Comparison of ENCODE assay signal across 8 cellular contexts in the genomic region with DNA sequence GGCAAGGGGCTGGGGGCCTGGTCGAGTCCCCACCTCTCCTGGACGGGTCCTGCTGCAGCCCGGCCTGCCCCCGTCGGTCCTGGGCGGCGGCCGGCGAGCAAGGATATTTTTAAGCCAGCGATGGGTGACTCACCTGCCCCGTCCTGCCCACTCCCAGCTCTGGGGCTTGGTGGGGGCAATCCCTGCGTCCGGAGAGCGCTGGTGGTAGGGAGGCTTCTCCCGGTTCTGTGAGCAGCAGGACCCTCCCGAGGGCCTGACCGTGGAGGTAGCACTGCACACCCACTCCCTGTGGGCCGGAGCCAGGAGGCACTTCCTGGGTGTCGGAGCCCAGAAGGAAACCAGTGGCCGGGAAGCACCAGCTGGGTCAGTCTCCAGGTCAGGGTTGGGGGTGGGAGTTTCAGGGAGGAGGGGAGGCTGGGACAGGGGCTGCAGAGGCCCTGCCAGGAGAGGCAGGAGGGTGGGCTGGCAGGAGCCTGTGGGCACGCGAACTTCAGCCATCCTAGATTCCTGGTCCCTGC. TPM values are rescaled to one million over a fixed set of nuclear protein-coding genes. Genes with fewer than 3 reads are reported as not detected.
A peak's percentile ranks its signal among the peaks of the same experiment; 100 is the strongest.
DNase-seq lines count a peak whose midpoint lies in the region; ATAC-seq and TF ChIP-seq lines count a peak whose summit lies in the region.

No MANE protein-coding gene starts in this region.

- peak; percentile 48 for DNase-seq in HCEC 1CT
- DNase-seq in body of pancreas, result peak; percentile 48 to 69 (median 56)
- peak; percentile 43 to 50 for DNase-seq in left colon
- DNase-seq in suprapubic skin (ENCODE audit: low spot score in 2 of 2), result peak in 1 of 2 donors; percentile 78
- no peak for DNase-seq in NK-92 treated with Interleukin-12 subunit alpha and Interleukin-12 subunit beta, amount 100 ng/mL, for 24 hours (lab: John Stamatoyannopoulos, UW)
- no peak for DNase-seq in stimulated activated CD4-positive, alpha-beta T cell treated with anti-CD3 and anti-CD28 coated beads, Interleukin-4, amount 100 ng/mL, for 24 hours

- H3K4me1 ChIP-seq in body of pancreas (peaks cover 84% of the 10 kb centered on the region), suprapubic skin (peaks cover 87% of the 10 kb centered on the region)

- TF ChIP-seq POLR2A in body of pancreas (IDR thresholded peaks at IDR 0.05) (peak in 2 of 3 donors; percentile 51 to 56), suprapubic skin (IDR thresholded peaks at IDR 0.05) (no peak)

- no peak for TF ChIP-seq EP300 in suprapubic skin (IDR thresholded peaks at IDR 0.05)

- TF ChIP-seq CTCF in body of pancreas (IDR thresholded peaks at IDR 0.05) (peak in 1 of 7 experiments; percentile 16), suprapubic skin (IDR thresholded peaks at IDR 0.05) (peak in 1 of 2 donors; percentile 11)

- H3K4me3 ChIP-seq in body of pancreas (peak overlapping the region; percentile 27 to 44), suprapubic skin (peak overlapping the region; percentile 58)

- H3K9me3 ChIP-seq in body of pancreas, result no peaks in the 10 kb centered on the region
- no peaks in the 10 kb centered on the region for H3K9me3 ChIP-seq in suprapubic skin

- intact Hi-C loops in body of pancreas (cut with DNase I) (no loop called here), left colon (cut with DNase I, micrococcal nuclease) (no loop called here)

- WGBS in body of pancreas, 2 donors, result 5 to 10% methylated on average over 9 to 22 of the region's 22 CpGs
- 4% methylated on average over 17 of the region's 22 CpGs for WGBS in suprapubic skin

- no peaks in the 10 kb centered on the region for H3K27me3 ChIP-seq in body of pancreas
- no peaks in the 10 kb centered on the region for H3K27me3 ChIP-seq in suprapubic skin

- H3K27ac ChIP-seq in body of pancreas, result peak overlapping the region; percentile 74 to 94 (median 88)
- H3K27ac ChIP-seq in suprapubic skin, result peak overlapping the region; percentile 87

- peak; percentile 16 for ATAC-seq in body of pancreas
- peak; percentile 4 for ATAC-seq in left colon
- ATAC-seq in HG03521 (IDR thresholded peaks at IDR 0.05; ENCODE audit: unreplicated experiment), result no peak
- ATAC-seq in HG02981 (IDR thresholded peaks at IDR 0.05; ENCODE audit: unreplicated experiment), result no peak

- H3K36me3 ChIP-seq in body of pancreas (replicated peaks in 1 of 2; ENCODE audit: insufficient read depth in 1 of 2, low read depth in 2 of 2) (no peaks in the 10 kb centered on the region), suprapubic skin (no peaks in the 10 kb centered on the region)

RNA-seq across cellular contexts. Expression of gene EPS8L2, which starts 0.5 kb away (rescaled TPM):
- total RNA-seq in body of pancreas (100 to 1,000 TPM; 126 to 153 TPM), left colon (100 to 1,000 TPM; 248 to 294 TPM), suprapubic skin (100 to 1,000 TPM; 107 to 193 (median 140) TPM)

RNA-seq across cellular contexts. Expression of gene TMEM80, which starts 10.9 kb away (rescaled TPM):
- total RNA-seq in body of pancreas (10 to 100 TPM; 21.8 to 36.3 TPM), left colon (10 to 100 TPM; 26.9 to 31.3 TPM), suprapubic skin (10 to 100 TPM; 31.5 to 53.6 (median 39.1) TPM)

RNA-seq across cellular contexts. Expression of gene DEAF1, which starts 11.5 kb away (rescaled TPM):
- 10 to 100 TPM; 15.8 to 28.0 TPM for total RNA-seq in body of pancreas
- total RNA-seq in left colon, result 10 to 100 TPM; 24.1 to 27.1 TPM
- total RNA-seq in suprapubic skin, result 10 to 100 TPM; 37.0 to 60.6 (median 43.7) TPM

RNA-seq across cellular contexts. Expression of gene TALDO1, which starts 40.8 kb away (rescaled TPM):
- total RNA-seq in body of pancreas (100 to 1,000 TPM in 1 of 2 donors, 10 to 100 TPM in 1; 78.9 to 119 TPM), left colon (100 to 1,000 TPM; 159 to 186 TPM), suprapubic skin (100 to 1,000 TPM; 107 to 197 (median 179) TPM)

Comparison
In these comparisons a context has a peak if more than half of its experiments do, and no peak if none do; other contexts are left out.
1. DNase-seq: peak in HCEC 1CT (single experiment), body of pancreas (4 of 4) and left colon (2 of 2); none in NK-92 treated with Interleukin-12 subunit alpha and Interleukin-12 subunit beta, amount 100 ng/mL, for 24 hours (single experiment) and stimulated activated CD4-positive, alpha-beta T cell treated with anti-CD3 and anti-CD28 coated beads, Interleukin-4, amount 100 ng/mL, for 24 hours (single experiment).
2. ATAC-seq: peak in body of pancreas (single experiment) and left colon (single experiment); none in HG03521 (single experiment) and HG02981 (single experiment).
3. POLR2A ChIP-seq: peak in body of pancreas (2 of 3); none in suprapubic skin (0 of 2).